In genomic region chr2:167862787-167863186, GRCh38 we compare ENCODE assay signal across 10 cellular contexts.
DNase-seq lines count a peak whose midpoint lies in the region; ATAC-seq and TF ChIP-seq lines count a peak whose summit lies in the region.
"Had no signal": no experiment of that assay in that cellular context is flagged by ENCODE, and none has a peak within 500 bp of the region (broad histone marks: within the 10 kb centered on the region; RNA-seq: fewer than 3 reads in every experiment).

No MANE protein-coding gene starts in this region.

- ATAC-seq in GM21390 (IDR thresholded peaks at IDR 0.05; ENCODE audit: unreplicated experiment) (peak; percentile 73), HG03442 (IDR thresholded peaks at IDR 0.05; ENCODE audit: unreplicated experiment) (peak; percentile 78)

- TF ChIP-seq CTCF in astrocyte of the spinal cord (IDR thresholded peaks at IDR 0.05; ENCODE audit: low read depth, low read length): no peak

- peak; percentile 48 for DNase-seq in Daoy (ENCODE audit: low read depth)
- peak; percentile 46 for DNase-seq in astrocyte of the spinal cord (ENCODE audit: low read depth, low spot score)
- no peak for DNase-seq in NCI-H774 (lab: John Stamatoyannopoulos, UW)
- DNase-seq in HT-29 (ENCODE audit: low spot score): no peak
- DNase-seq in activated gamma-delta T cell (lab: John Stamatoyannopoulos, UW): no peak
- no peak for DNase-seq in effector CD4-positive, alpha-beta T cell
- DNase-seq: cortex of kidney had no signal

- H3K4me3 ChIP-seq in astrocyte of the spinal cord (ENCODE audit: low read depth, low read length): no peak overlapping the region
- H3K4me3 ChIP-seq: skin epidermis had no signal

- in situ Hi-C loops in astrocyte of the spinal cord (cut with HindIII; ENCODE audit: low sequenced_read_pairs): no loop called here

Comparison
In these comparisons a context has a peak if more than half of its experiments do, and no peak if none do; other contexts are left out.
1. DNase-seq: peak in Daoy (single experiment) and astrocyte of the spinal cord (single experiment); none in NCI-H774 (single experiment), HT-29 (single experiment), activated gamma-delta T cell (single experiment) and effector CD4-positive, alpha-beta T cell (single experiment).